ENCODE assay signal across 8 cellular contexts in the genomic region with DNA sequence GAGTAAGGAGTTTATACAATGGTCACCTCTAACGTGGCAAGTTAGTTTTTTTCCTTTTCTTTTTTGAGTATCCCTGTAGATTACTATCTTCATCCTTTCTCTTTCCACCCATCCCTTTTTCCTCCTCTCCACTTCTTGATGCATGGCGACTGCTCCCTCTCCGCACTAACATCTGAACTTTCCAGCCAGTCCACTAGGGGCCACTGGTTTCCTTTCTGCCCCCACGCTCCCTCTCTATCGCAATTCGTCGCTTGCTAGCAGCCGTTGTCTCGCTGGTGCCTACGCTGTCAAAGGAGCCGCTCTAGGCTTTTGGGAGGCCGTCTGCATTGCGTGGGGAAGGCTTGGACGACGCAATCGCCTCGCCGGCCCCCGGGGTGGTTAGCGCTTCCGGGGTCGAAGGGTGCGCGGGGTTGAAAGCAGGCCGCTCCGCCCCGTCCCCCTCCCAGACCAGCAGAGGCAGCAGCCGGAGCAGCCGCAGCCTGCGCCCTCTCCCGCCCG. TPM values are rescaled to one million over a fixed set of nuclear protein-coding genes. Genes with fewer than 3 reads are reported as not detected.
DNase-seq lines count a peak whose midpoint lies in the region; ATAC-seq, FAIRE-seq and TF ChIP-seq lines count a peak whose summit lies in the region.

A gene (plus strand): TSS at position 442 of the 498 bp plus-strand sequence. CDS start 2,699 bp downstream, outside the sequence.

- peak within 1 kb of the TSS; percentile 88 for H3K4me3 ChIP-seq in AG04449 (ENCODE audit: low read depth, low read length)
- H3K4me3 ChIP-seq in WERI-Rb-1 (ENCODE audit: low read depth, low read length), result peak within 1 kb of the TSS; percentile 98
- H3K4me3 ChIP-seq in bronchial epithelial cell (ENCODE audit: low read depth, low read length), result peak within 1 kb of the TSS; percentile 84

- CTCF ChIA-PET in AG04449 (lab: Yijun Ruan, JAX), result interaction anchor here (0.7 to 1.9 kb wide), 18 partner anchors 9 to 131 kb away, joined by 3 to 13 read pairs (median 4); a partner anchor contains a TSS

- TF ChIP-seq CTCF in AG04449 (IDR thresholded peaks at IDR 0.05; ENCODE audit: insufficient read depth, low read length, missing control alignments) (peak; percentile 93), WERI-Rb-1 (IDR thresholded peaks at IDR 0.05; ENCODE audit: low read depth, low read length) (peak; percentile 85), bronchial epithelial cell (IDR thresholded peaks at IDR 0.05; ENCODE audit: insufficient read depth, low read length, severe bottlenecking) (peak; percentile 86)

- H3K27me3 ChIP-seq in WERI-Rb-1 (ENCODE audit: insufficient read depth, low read depth, severe bottlenecking) (no peaks in the 10 kb centered on the region), bronchial epithelial cell (ENCODE audit: control insufficient read depth, insufficient read depth, low read length) (no peaks in the 10 kb centered on the region)

- H3K27ac ChIP-seq in WERI-Rb-1, result peak within 1 kb of the TSS; percentile 97

- no peak for FAIRE-seq in bronchial epithelial cell (lab: Jason Lieb, UNC)

- H3K36me3 ChIP-seq in WERI-Rb-1 (peaks cover 44% of the 10 kb centered on the region), bronchial epithelial cell (ENCODE audit: control insufficient read depth, insufficient read depth, low read length) (peaks cover 16% of the 10 kb centered on the region)

- ATAC-seq in GM18868 (IDR thresholded peaks at IDR 0.05; ENCODE audit: unreplicated experiment), result peak; percentile 97
- ATAC-seq in HG03135 (IDR thresholded peaks at IDR 0.05; ENCODE audit: unreplicated experiment), result peak; percentile 95

- POLR2A ChIA-PET in AG04449 (lab: Yijun Ruan, JAX), result interaction anchor here (1.0 kb wide), 2 partner anchors 72 to 107 kb away, joined by 3 read pairs; a partner anchor contains a TSS

- no peaks in the 10 kb centered on the region for H3K9me3 ChIP-seq in WERI-Rb-1 (ENCODE audit: severe bottlenecking)

- DNase-seq in AG04449 (ENCODE audit: low read depth, low spot score) (peak; percentile 97), NCI-H2196 treated with DMSO at 0.1 percent for 48 hours (lab: John Stamatoyannopoulos, UW; ENCODE audit: unreplicated experiment) (peak; percentile 98), WERI-Rb-1 (peak; percentile 99), bronchial epithelial cell (ENCODE audit: low read depth) (peak; percentile 97), iPS-NIHi11 (ENCODE audit: low spot score) (peak; percentile 95), smooth muscle cell of the brain vasculature (ENCODE audit: low read depth, low spot score) (peak; percentile 98)

RNA-seq across cellular contexts. Expression of the gene that starts here (rescaled TPM):
- total RNA-seq in bronchial epithelial cell, result 128 and 133 TPM in 2 replicates

Comparison
In these comparisons a context has a peak if more than half of its experiments do, and no peak if none do; other contexts are left out.
1. Peak in every context shown above with its lines: DNase-seq, ATAC-seq, H3K4me3 ChIP-seq and H3K27ac ChIP-seq.